Comparison of ENCODE assay signal across 14 cellular contexts in genomic region chr3:164332856-164333802, GRCh38.
DNase-seq lines count a peak whose midpoint lies in the region; ATAC-seq, FAIRE-seq and TF ChIP-seq lines count a peak whose summit lies in the region.
"Had no signal": no experiment of that assay in that cellular context is flagged by ENCODE, and none has a peak within 500 bp of the region (broad histone marks: within the 10 kb centered on the region; RNA-seq: fewer than 3 reads in every experiment).

No MANE protein-coding gene starts in this region.

- no peaks in the 10 kb centered on the region for H3K79me2 ChIP-seq in Karpas-422 (ENCODE audit: low read length)

- no peak overlapping the region for H3K9ac ChIP-seq in Karpas-422 (ENCODE audit: low read length)

- H3K9me2 ChIP-seq in Karpas-422 (replicated peaks; ENCODE audit: insufficient read depth, low read length), result no peaks in the 10 kb centered on the region

- H3K9me3 Mint-ChIP-seq in nephron progenitor cell, result no peaks in the 10 kb centered on the region

- peak; percentile 3 for DNase-seq in EH (ENCODE audit: low read depth)
- DNase-seq in NCI-H524 (lab: John Stamatoyannopoulos, UW), result peak; percentile 25 to 67
- DNase-seq in nephron progenitor cell, result no peak
- DNase-seq in Karpas-422, result no peak
- no peak for DNase-seq in NCI-H2029 (lab: John Stamatoyannopoulos, UW)
- DNase-seq: central memory CD4-positive, alpha-beta T cell; NCI-H2107; stimulated activated CD4-positive, alpha-beta T cell treated with anti-CD3 and anti-CD28 coated beads, Interleukin-2, amount 100 ng/mL, for 48 hours had no signal

- H3K27me3 Mint-ChIP-seq in nephron progenitor cell (ENCODE audit: low read depth, poor library complexity), result peaks cover 10% of the 10 kb centered on the region

- no peak overlapping the region for H3K4me3 ChIP-seq in Karpas-422 (ENCODE audit: low read length)
- H3K4me3 ChIP-seq: esophagus muscularis mucosa had no signal

- no peaks in the 10 kb centered on the region for H4K20me1 ChIP-seq in Karpas-422 (ENCODE audit: insufficient read depth, low read depth, low read length)

- no peak for TF ChIP-seq CTCF in nephron progenitor cell (IDR thresholded peaks at IDR 0.05)

- H3K36me3 Mint-ChIP-seq in nephron progenitor cell (ENCODE audit: low read depth), result no peaks in the 10 kb centered on the region

- H3K9me3 ChIP-seq in Karpas-422 (ENCODE audit: low read length), result peaks cover 6% of the 10 kb centered on the region; the same call in 1 of the 2 replicates
- H3K9me3 ChIP-seq: esophagus muscularis mucosa had no signal

- FAIRE-seq in endometrium (lab: Jason Lieb, UNC), result peak; percentile 89

- no peak overlapping the region for H3K27ac ChIP-seq in Karpas-422 (ENCODE audit: low read length)
- H3K27ac ChIP-seq: esophagus muscularis mucosa had no signal

- H3K4me1 ChIP-seq in Karpas-422 (ENCODE audit: low read length), result no peaks in the 10 kb centered on the region
- H3K4me1 ChIP-seq: esophagus muscularis mucosa had no signal

- H3K36me3 ChIP-seq in Karpas-422 (ENCODE audit: insufficient read depth, low read length), result no peaks in the 10 kb centered on the region
- H3K36me3 ChIP-seq: esophagus muscularis mucosa had no signal

- H3K4me3 Mint-ChIP-seq in nephron progenitor cell, result no peak overlapping the region

- H3K27me3 ChIP-seq in Karpas-422 (ENCODE audit: low read length), result no peaks in the 10 kb centered on the region
- H3K27me3 ChIP-seq: esophagus muscularis mucosa had no signal

- H3K27ac Mint-ChIP-seq in nephron progenitor cell, result peak overlapping the region; percentile 87
- H3K27ac Mint-ChIP-seq: activated T-helper 2 cell treated with anti-CD3 and anti-CD28 coated beads, Interferon-gamma antibody, Interleukin-2, Interleukin-4, amounts not matched to agents 10 μg/mL and 5 μg/mL and 100 μg/mL, durations not matched to agents 14 hours and 24 hours and 36 hours had no signal

- H3K4me2 ChIP-seq in Karpas-422 (ENCODE audit: low read depth, low read length, poor library complexity, severe bottlenecking), result no peak overlapping the region

- H3K4me1 Mint-ChIP-seq in nephron progenitor cell, result peaks cover 12% of the 10 kb centered on the region

- ATAC-seq in HG02678 (IDR thresholded peaks at IDR 0.05; ENCODE audit: unreplicated experiment) (no peak), HG02885 (IDR thresholded peaks at IDR 0.05; ENCODE audit: poor library complexity, unreplicated experiment) (no peak)
- ATAC-seq: Panc1 had no signal

- H2AFZ ChIP-seq in Karpas-422 (ENCODE audit: low read length), result no peak overlapping the region

Comparison
In these comparisons a context has a peak if more than half of its experiments do, and no peak if none do; other contexts are left out.
1. DNase-seq: peak in EH (single experiment) and NCI-H524 (2 of 2); none in nephron progenitor cell (single experiment), Karpas-422 (single experiment) and NCI-H2029 (single experiment).